ENCODE assay signal across 22 cellular contexts in the genomic region with DNA sequence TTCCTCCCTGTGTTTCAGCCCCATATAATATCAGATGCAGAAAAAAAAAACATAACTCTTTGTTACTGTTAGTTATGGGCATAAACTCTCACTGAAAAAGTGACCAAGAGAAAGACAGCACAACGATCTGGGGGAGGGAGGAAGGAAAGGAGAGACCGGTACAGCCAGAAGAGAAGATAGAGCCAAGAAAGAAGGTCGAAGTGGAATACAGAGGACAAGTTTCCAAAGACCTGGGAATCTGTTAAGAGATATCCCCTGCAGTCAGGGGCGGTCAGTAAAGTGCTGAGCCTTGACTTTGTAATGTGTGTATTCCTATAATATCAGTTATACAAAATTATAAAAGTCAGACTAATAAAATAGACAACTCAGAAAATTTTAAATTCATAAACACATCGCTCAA. TPM values are rescaled to one million over a fixed set of nuclear protein-coding genes. Genes with fewer than 3 reads are reported as not detected.
"Had no signal": no experiment of that assay in that cellular context is flagged by ENCODE, and none has a peak within 500 bp of the region (broad histone marks: within the 10 kb centered on the region; RNA-seq: fewer than 3 reads in every experiment).

No MANE protein-coding gene starts in this region.

- DNase-seq: activated CD4-positive, alpha-beta T cell treated with anti-CD3 and anti-CD28 coated beads for 4 hours; activated CD8-positive, alpha-beta memory T cell treated with anti-CD3 and anti-CD28 coated beads, Interleukin-2, amount 50 U/mL, for 4 hours; activated CD8-positive, alpha-beta T cell treated with anti-CD3 and anti-CD28 coated beads for 36 hours; activated naive CD4-positive, alpha-beta T cell treated with anti-CD3 and anti-CD28 coated beads, Interleukin-2, amount 50 U/mL, for 16 hours; activated naive CD8-positive, alpha-beta T cell treated with anti-CD3 and anti-CD28 coated beads, Interleukin-2, amount 10 ng/mL, durations not matched to agents 7 days and 5 days; adrenal gland; anterior cingulate cortex; NCI-H1092; NCI-H1417; NCI-H1694; NCI-H2029; NCI-H345; NCI-H510A; NCI-H526 treated with DMSO at 0.1 percent for 48 hours; NCI-H82; T-helper 1 cell; WERI-Rb-1 had no signal

- H3K36me3 ChIP-seq: adrenal gland, WERI-Rb-1 had no signal

- H3K36me3 Mint-ChIP-seq: activated naive CD8-positive, alpha-beta T cell treated with anti-CD3 and anti-CD28 coated beads, Interleukin-2, amount 10 ng/mL, durations not matched to agents 7 days and 5 days had no signal

- H3K4me2 ChIP-seq: KMS-11 had no signal

- ATAC-seq: activated CD8-positive, alpha-beta T cell treated with anti-CD3 and anti-CD28 coated beads for 36 hours had no signal

- H3K9me3 Mint-ChIP-seq: activated naive CD8-positive, alpha-beta T cell treated with anti-CD3 and anti-CD28 coated beads, Interleukin-2, amount 10 ng/mL, durations not matched to agents 7 days and 5 days had no signal

- H3K27ac ChIP-seq: adrenal gland, KMS-11, SK-N-MC, WERI-Rb-1 had no signal

- H3K4me3 Mint-ChIP-seq: activated CD8-positive, alpha-beta T cell treated with anti-CD3 and anti-CD28 coated beads for 36 hours; activated naive CD8-positive, alpha-beta T cell treated with anti-CD3 and anti-CD28 coated beads, Interleukin-2, amount 10 ng/mL, durations not matched to agents 7 days and 5 days had no signal

- H3K9me3 ChIP-seq: adrenal gland had no signal

- H3K9ac ChIP-seq: KMS-11 had no signal

- H3K27ac Mint-ChIP-seq: activated CD8-positive, alpha-beta T cell treated with anti-CD3 and anti-CD28 coated beads for 36 hours; activated naive CD8-positive, alpha-beta T cell treated with anti-CD3 and anti-CD28 coated beads, Interleukin-2, amount 10 ng/mL, durations not matched to agents 7 days and 5 days had no signal

- H3K4me3 ChIP-seq: SK-N-MC had no signal

RNA-seq across cellular contexts. Expression of gene ALDH1A2, which starts 3.3 kb away (rescaled TPM):
- total RNA-seq: OCI-LY7; RPMI7951; T-helper 2 cell treated with Interferon-gamma antibody and Interleukin-4, amounts not matched to agents 100 ng/mL and 5 ng/mL, for 36 hours had no signal
